8 cellular contexts compared by ENCODE assay signal in the genomic region with DNA sequence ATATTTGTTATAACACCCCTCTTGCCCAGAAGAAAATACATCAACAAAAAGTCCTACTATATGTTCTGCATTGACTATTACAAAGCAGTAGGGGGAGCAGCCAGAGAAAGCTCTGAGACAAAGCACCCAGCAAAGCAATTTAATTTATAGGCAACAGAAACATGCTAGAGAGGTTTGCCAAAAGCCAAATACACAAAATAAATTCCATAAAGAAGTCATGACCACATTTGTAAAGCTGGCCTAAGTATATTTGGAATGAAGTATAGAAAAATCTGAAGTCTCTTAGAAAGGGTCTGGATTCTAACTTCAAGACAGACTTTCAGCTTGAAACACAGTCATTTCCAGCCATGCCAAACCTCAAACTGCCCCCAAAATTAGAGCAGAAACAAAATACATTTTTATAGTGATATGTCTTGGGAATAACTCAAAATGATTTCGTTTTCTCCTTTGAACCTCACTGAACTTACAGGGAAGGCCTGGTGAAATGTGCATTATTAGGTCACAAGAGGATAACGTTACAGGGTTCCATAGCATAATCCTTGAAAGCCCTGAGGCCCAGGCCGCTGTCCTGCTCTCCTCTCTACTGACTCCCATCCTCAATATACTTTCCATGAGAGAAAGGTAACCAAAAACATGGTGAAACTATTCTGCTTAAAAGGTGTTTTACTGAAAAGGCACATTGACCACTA.
DNase-seq lines count a peak whose midpoint lies in the region; ATAC-seq, FAIRE-seq and TF ChIP-seq lines count a peak whose summit lies in the region.

No MANE protein-coding gene starts in this region.

- ATAC-seq in GM18909 (IDR thresholded peaks at IDR 0.05; ENCODE audit: poor library complexity, unreplicated experiment) = peak; percentile 46
- ATAC-seq in omental fat pad (ENCODE audit: low FRiP score) = no peak

- H3K9ac ChIP-seq in adipocyte (ENCODE audit: low read length) (peak overlapping the region; percentile 29), kidney (ENCODE audit: low read length in 2 of 2) (no peak overlapping the region)

- H3K4me3 ChIP-seq in NB4 (ENCODE audit: low read depth, low read length) (peak overlapping the region; percentile 90), adipocyte (ENCODE audit: low read length) (no peak overlapping the region), kidney (ENCODE audit: low read length in 2 of 2) (no peak overlapping the region), uterus (no peak overlapping the region)

- H3K36me3 ChIP-seq in adipocyte (ENCODE audit: control insufficient read depth, insufficient read depth, low read length, severe bottlenecking) (no peaks in the 10 kb centered on the region), kidney (ENCODE audit: control insufficient read depth in 1 of 2, insufficient read depth in 2 of 2, low read length in 2 of 2) (no peaks in the 10 kb centered on the region), uterus (no peaks in the 10 kb centered on the region)

- H3K9me3 ChIP-seq in adipocyte (ENCODE audit: control insufficient read depth, low read length) (no peaks in the 10 kb centered on the region), kidney (ENCODE audit: control insufficient read depth in 1 of 2, low read length in 2 of 2) (peaks cover 0 to 3% of the 10 kb centered on the region in 2 donors), uterus (no peaks in the 10 kb centered on the region)

- no peak for TF ChIP-seq POLR2A in NB4 (IDR thresholded peaks at IDR 0.05; ENCODE audit: extremely low read depth, insufficient read length)
- TF ChIP-seq POLR2A in uterus (IDR thresholded peaks at IDR 0.05) = no peak

- H3K27ac ChIP-seq in kidney (ENCODE audit: low read depth in 2 of 2, low read length in 2 of 2) = no peak overlapping the region
- H3K27ac ChIP-seq in uterus = no peak overlapping the region

- intact Hi-C loops in kidney (cut with DNase I) (no loop called here), uterus (cut with DNase I; ENCODE audit: low total_unique reads) (no loop called here)

- H3K4me1 ChIP-seq in adipocyte (ENCODE audit: control insufficient read depth, insufficient read depth, low read length) (peaks cover 42% of the 10 kb centered on the region), kidney (ENCODE audit: control insufficient read depth in 1 of 2, insufficient read depth in 1 of 2, low read depth in 1 of 2, low read length in 2 of 2) (no peaks in the 10 kb centered on the region), uterus (no peaks in the 10 kb centered on the region)

- FAIRE-seq in kidney (lab: Jason Lieb, UNC) = no peak

- TF ChIP-seq CTCF in NB4 (IDR thresholded peaks at IDR 0.05; ENCODE audit: low read depth, low read length) (peak; percentile 68), kidney (IDR thresholded peaks at IDR 0.05; ENCODE audit: borderline replicate concordance, extremely low read depth, insufficient read depth) (peak; percentile 16), uterus (IDR thresholded peaks at IDR 0.05) (peak; percentile 21 to 49 (median 42)), omental fat pad (IDR thresholded peaks at IDR 0.05) (no peak)

- H3K27me3 ChIP-seq in adipocyte (replicated peaks; ENCODE audit: control insufficient read depth, insufficient read depth, low read length) (no peaks in the 10 kb centered on the region), uterus (no peaks in the 10 kb centered on the region)

- DNase-seq in NCI-H146 (lab: John Stamatoyannopoulos, UW) (peak; percentile 12), NCI-H146 treated with DMSO at 0.1 percent for 48 hours (lab: John Stamatoyannopoulos, UW; ENCODE audit: unreplicated experiment) (no peak), NB4 (ENCODE audit: low read depth) (peak; percentile 67), adipocyte (ENCODE audit: low read depth) (peak; percentile 74), kidney (no peak), uterus (no peak), omental fat pad (ENCODE audit: low spot score) (no peak)

Comparison
In these comparisons a context has a peak if more than half of its experiments do, and no peak if none do; other contexts are left out.
1. DNase-seq: peak in NCI-H146 (single experiment), NB4 (single experiment) and adipocyte (single experiment); none in NCI-H146 treated with DMSO at 0.1 percent for 48 hours (single experiment), kidney (single experiment), uterus (0 of 2) and omental fat pad (single experiment).
2. CTCF ChIP-seq: peak in NB4 (single experiment), kidney (single experiment) and uterus (4 of 4); none in omental fat pad (0 of 3).